Comparison of ENCODE assay signal across 19 cellular contexts in genomic region chr6:142642651-142643050, GRCh38.
"Had no signal": no experiment of that assay in that cellular context is flagged by ENCODE, and none has a peak within 500 bp of the region (broad histone marks: within the 10 kb centered on the region; RNA-seq: fewer than 3 reads in every experiment).

No MANE protein-coding gene starts in this region.

- H3K27ac Mint-ChIP-seq: naive thymus-derived CD4-positive, alpha-beta T cell; nephron progenitor cell; stimulated activated naive B cell treated with anti-CD40 and anti-IgM and Interleukin-4, amounts not matched to agents 10 μg/mL and 1 μg/mL and 100 μg/mL, for 72 hours; stimulated activated naive CD8-positive, alpha-beta T cell treated with anti-CD3 and anti-CD28 coated beads, Interleukin-15, amount 100 ng/mL, for 72 hours had no signal

- H3K9me3 Mint-ChIP-seq: stimulated activated naive B cell treated with anti-CD40 and anti-IgM and Interleukin-4, amounts not matched to agents 10 μg/mL and 1 μg/mL and 100 μg/mL, for 72 hours; stimulated activated naive CD8-positive, alpha-beta T cell treated with anti-CD3 and anti-CD28 coated beads, Interleukin-15, amount 100 ng/mL, for 72 hours had no signal

- H3K4me3 Mint-ChIP-seq: naive thymus-derived CD4-positive, alpha-beta T cell; nephron progenitor cell; stimulated activated naive B cell treated with anti-CD40 and anti-IgM and Interleukin-4, amounts not matched to agents 10 μg/mL and 1 μg/mL and 100 μg/mL, for 72 hours; stimulated activated naive CD8-positive, alpha-beta T cell treated with anti-CD3 and anti-CD28 coated beads, Interleukin-15, amount 100 ng/mL, for 72 hours had no signal

- H3K4me1 Mint-ChIP-seq: stimulated activated naive B cell treated with anti-CD40 and anti-IgM and Interleukin-4, amounts not matched to agents 10 μg/mL and 1 μg/mL and 100 μg/mL, for 72 hours; stimulated activated naive CD8-positive, alpha-beta T cell treated with anti-CD3 and anti-CD28 coated beads, Interleukin-15, amount 100 ng/mL, for 72 hours had no signal

- DNase-seq: effector CD4-positive, alpha-beta T cell; heart right ventricle; hypothalamus; islet precursor cell; mammary epithelial cell; naive thymus-derived CD4-positive, alpha-beta T cell; nephron progenitor cell; psoas muscle; retina; right lobe of liver; stimulated activated CD4-positive, alpha-beta T cell treated with anti-CD3 and anti-CD28 coated beads, Interleukin-2, amount 100 ng/mL, for 24 hours; stimulated activated CD4-positive, alpha-beta T cell treated with anti-CD3 and anti-CD28 coated beads, Interleukin-4, amount 100 ng/mL, for 4 hours; stimulated activated naive B cell treated with anti-CD40 and anti-IgM and Interleukin-4, amounts not matched to agents 10 μg/mL and 1 μg/mL and 100 μg/mL, for 72 hours; stimulated activated naive CD8-positive, alpha-beta T cell treated with anti-CD3 and anti-CD28 coated beads, Interleukin-15, amount 100 ng/mL, for 72 hours; testis had no signal

- H3K4me3 ChIP-seq: coronary artery, heart right ventricle, psoas muscle, right lobe of liver, skin epidermis, testis, tibial nerve had no signal

- ATAC-seq: heart right ventricle; left lobe of liver; naive thymus-derived CD4-positive, alpha-beta T cell; psoas muscle; right lobe of liver; stimulated activated naive B cell treated with anti-CD40 and anti-IgM and Interleukin-4, amounts not matched to agents 10 μg/mL and 1 μg/mL and 100 μg/mL, for 72 hours; stimulated activated naive CD8-positive, alpha-beta T cell treated with anti-CD3 and anti-CD28 coated beads, Interleukin-15, amount 100 ng/mL, for 72 hours had no signal

- H3K36me3 Mint-ChIP-seq: naive thymus-derived CD4-positive, alpha-beta T cell; stimulated activated naive B cell treated with anti-CD40 and anti-IgM and Interleukin-4, amounts not matched to agents 10 μg/mL and 1 μg/mL and 100 μg/mL, for 72 hours had no signal
